ENCODE assay signal across 12 cellular contexts in the genomic region with DNA sequence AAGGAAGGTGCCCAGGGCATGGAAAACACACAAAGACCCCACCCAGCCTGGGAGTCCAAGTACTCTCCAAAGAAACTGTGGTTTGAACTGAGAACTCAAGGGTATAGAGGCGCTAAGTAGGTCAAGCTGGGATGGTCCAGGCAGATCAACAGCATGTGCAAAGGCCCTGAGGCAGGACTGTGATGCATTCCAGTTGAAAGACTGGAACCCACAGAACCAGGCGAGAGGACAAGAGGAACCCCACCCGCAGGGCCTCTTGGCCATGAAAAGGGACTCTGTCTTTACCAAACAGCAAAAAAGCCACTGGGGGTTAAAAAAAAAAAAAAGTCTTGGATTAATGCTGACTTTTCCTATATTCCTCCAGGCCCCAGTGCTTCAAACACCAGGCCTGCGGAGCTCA. TPM values are rescaled to one million over a fixed set of nuclear protein-coding genes. Genes with fewer than 3 reads are reported as not detected.
"Had no signal": no experiment of that assay in that cellular context is flagged by ENCODE, and none has a peak within 500 bp of the region (broad histone marks: within the 10 kb centered on the region; RNA-seq: fewer than 3 reads in every experiment).

No MANE protein-coding gene starts in this region.

- H3K9me3 ChIP-seq: tibial artery had no signal

- DNase-seq: activated CD4-positive, alpha-beta T cell treated with anti-CD3 and anti-CD28 coated beads for 48 hours; activated CD8-positive, alpha-beta T cell treated with anti-CD3 and anti-CD28 coated beads, Interleukin-2, amount 10 ng/mL, durations not matched to agents 7 days and 5 days; activated naive CD4-positive, alpha-beta T cell treated with anti-CD3 and anti-CD28 coated beads for 36 hours; central memory CD4-positive, alpha-beta T cell; cortex of kidney; effector memory CD4-positive, alpha-beta T cell; hypothalamus; mesendoderm; tibial artery had no signal

- H3K4me3 ChIP-seq: tibial artery had no signal

- H3K27ac ChIP-seq: tibial artery had no signal

- ATAC-seq: activated CD8-positive, alpha-beta T cell treated with anti-CD3 and anti-CD28 coated beads, Interleukin-2, amount 10 ng/mL, durations not matched to agents 7 days and 5 days; activated T-helper 17 cell treated with anti-CD3 and anti-CD28 coated beads, Interleukin-2, amount 50 U/mL, for 72 hours; SK-N-SH treated with all-trans-retinoic acid at 6 μM for 48 hours had no signal

RNA-seq across cellular contexts. Expression of gene CARD10, which starts 14.3 kb away (rescaled TPM):
- total RNA-seq: activated naive CD4-positive, alpha-beta T cell treated with anti-CD3 and anti-CD28 coated beads for 36 hours had no signal

RNA-seq across cellular contexts. Expression of gene MFNG, which starts 18.8 kb away (rescaled TPM):
- total RNA-seq: fibroblast of lung had no signal
